In the genomic region with DNA sequence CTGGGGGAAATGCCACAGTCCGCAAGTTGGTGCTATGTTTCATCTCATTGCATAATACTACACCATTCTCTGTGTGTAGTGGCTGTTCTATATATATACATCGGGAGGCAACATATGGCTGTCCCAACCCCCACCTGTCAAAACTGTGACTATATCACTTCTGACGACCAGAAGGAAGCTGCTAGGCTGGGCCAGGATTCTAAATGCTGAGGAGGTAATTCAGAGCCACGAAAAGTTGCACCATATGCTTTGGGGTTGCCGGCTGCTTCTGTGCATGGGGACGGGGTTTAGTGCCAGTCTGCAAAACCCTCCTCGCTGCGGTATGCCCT, we compare ENCODE assay signal across 9 cellular contexts. TPM values are rescaled to one million over a fixed set of nuclear protein-coding genes. Genes with fewer than 3 reads are reported as not detected.
DNase-seq lines count a peak whose midpoint lies in the region; ATAC-seq, FAIRE-seq and TF ChIP-seq lines count a peak whose summit lies in the region.
"Had no signal": no experiment of that assay in that cellular context is flagged by ENCODE, and none has a peak within 500 bp of the region (broad histone marks: within the 10 kb centered on the region; RNA-seq: fewer than 3 reads in every experiment).

No MANE protein-coding gene starts in this region.

- TF ChIP-seq CTCF in RWPE2 (IDR thresholded peaks at IDR 0.05; ENCODE audit: poor library complexity, severe bottlenecking) (no peak), fibroblast of lung (conservative IDR thresholded peaks at IDR 0.05 in 1 of 2, IDR thresholded peaks at IDR 0.05 in 1 of 2; ENCODE audit: low read depth in 1 of 2, low read length in 2 of 2) (no peak), Peyer's patch (IDR thresholded peaks at IDR 0.05) (no peak)

- peak; percentile 51 for FAIRE-seq in GM12892 (lab: Jason Lieb, UNC)
- FAIRE-seq: kidney had no signal

- H3K4me1 ChIP-seq in ACC112 (ENCODE audit: control insufficient read depth, insufficient read depth, low read length, unreplicated experiment): no peaks in the 10 kb centered on the region
- H3K4me1 ChIP-seq in RWPE2 (ENCODE audit: insufficient read depth, poor library complexity, severe bottlenecking): peaks cover 3% of the 10 kb centered on the region
- H3K4me1 ChIP-seq in fibroblast of lung (ENCODE audit: control insufficient read depth, extremely low read depth, insufficient read depth, low read length): peaks cover 4% of the 10 kb centered on the region
- peaks cover 0 to 17% (median 3%) of the 10 kb centered on the region in 4 donors for H3K4me1 ChIP-seq in Peyer's patch

- TF ChIP-seq POLR2A in GM12892 (IDR thresholded peaks at IDR 0.05; ENCODE audit: low read depth, low read length) (no peak), Peyer's patch (IDR thresholded peaks at IDR 0.05) (no peak)

- ATAC-seq in RWPE2 (ENCODE audit: low read depth) (no peak), GM18519 (IDR thresholded peaks at IDR 0.05; ENCODE audit: low FRiP score, unreplicated experiment) (no peak), HG02610 (IDR thresholded peaks at IDR 0.05; ENCODE audit: unreplicated experiment) (no peak)

- H3K27me3 ChIP-seq in ACC112 (ENCODE audit: insufficient read depth, low read length) (no peaks in the 10 kb centered on the region), RWPE2 (ENCODE audit: insufficient read depth, poor library complexity, severe bottlenecking) (no peaks in the 10 kb centered on the region), fibroblast of lung (ENCODE audit: control insufficient read depth, insufficient read depth, low read length) (peaks cover 20% of the 10 kb centered on the region), Peyer's patch (no peaks in the 10 kb centered on the region)

- no peaks in the 10 kb centered on the region for H3K36me3 ChIP-seq in ACC112 (ENCODE audit: insufficient read depth, low read length)
- H3K36me3 ChIP-seq in RWPE2 (ENCODE audit: low read depth): no peaks in the 10 kb centered on the region
- H3K36me3 ChIP-seq in fibroblast of lung (ENCODE audit: control insufficient read depth, insufficient read depth, low read length): no peaks in the 10 kb centered on the region
- no peaks in the 10 kb centered on the region for H3K36me3 ChIP-seq in Peyer's patch

- DNase-seq in GM12892 (ENCODE audit: insufficient read length) (no peak), RWPE2 (ENCODE audit: low spot score) (no peak), fibroblast of lung (ENCODE audit: low read depth in 2 of 2) (no peak), AG08395 (ENCODE audit: low spot score) (no peak), Peyer's patch (no peak)

- H3K27ac ChIP-seq in ACC112 (ENCODE audit: low read depth, low read length) (no peak overlapping the region), RWPE2 (ENCODE audit: poor library complexity, severe bottlenecking) (no peak overlapping the region), fibroblast of lung (ENCODE audit: insufficient read depth, low read length) (no peak overlapping the region), Peyer's patch (no peak overlapping the region)

- H3K9me3 ChIP-seq in RWPE2 (ENCODE audit: severe bottlenecking) (no peaks in the 10 kb centered on the region), fibroblast of lung (ENCODE audit: control insufficient read depth, insufficient read depth, low read depth, low read length) (no peaks in the 10 kb centered on the region), Peyer's patch (no peaks in the 10 kb centered on the region)

- no peak overlapping the region for H2AFZ ChIP-seq in ACC112 (ENCODE audit: low read length, unreplicated experiment)
- no peak overlapping the region for H2AFZ ChIP-seq in fibroblast of lung (ENCODE audit: low read length)

- H3K9ac ChIP-seq in fibroblast of lung (ENCODE audit: insufficient read depth, low read length): no peak overlapping the region

- H3K4me2 ChIP-seq in fibroblast of lung (ENCODE audit: extremely low read depth, insufficient read depth, low read length): peak overlapping the region; percentile 89

- H3K4me3 ChIP-seq in ACC112 (ENCODE audit: low read depth, low read length) (peak overlapping the region; percentile 77), RWPE2 (ENCODE audit: severe bottlenecking) (peak overlapping the region; percentile 30), fibroblast of lung (replicated peaks in 1 of 4; ENCODE audit: control extremely low read depth in 1 of 4, insufficient read depth in 1 of 4, low read depth in 3 of 4, low read length in 4 of 4) (peak overlapping the region; percentile 4 to 48 (median 40)), Peyer's patch (peak overlapping the region in 2 of 4 donors; percentile 40 to 59)

- H3K79me2 ChIP-seq in ACC112 (ENCODE audit: control insufficient read depth, insufficient read depth, low read length, unreplicated experiment): no peaks in the 10 kb centered on the region
- no peaks in the 10 kb centered on the region for H3K79me2 ChIP-seq in fibroblast of lung (ENCODE audit: control insufficient read depth, insufficient read depth, low read length)

- no peaks in the 10 kb centered on the region for H4K20me1 ChIP-seq in fibroblast of lung (ENCODE audit: control insufficient read depth, extremely low read depth, insufficient read depth, low read length)

RNA-seq across cellular contexts. Expression of a gene that starts 50.5 kb away (rescaled TPM):
- polyA plus RNA-seq in GM12892 (2012; ENCODE audit: missing spikeins): 0.13 TPM
- total RNA-seq in fibroblast of lung: under 0.01 and 0.26 TPM in 2 replicates
- polyA plus RNA-seq in fibroblast of lung: 0.01 TPM in 1 of 2 replicates, not detected in the other
- not detected in 2 replicates for polyA plus RNA-seq in fibroblast of lung (2012)
- not detected in 2 replicates for polyA minus RNA-seq in fibroblast of lung (ENCODE audit: low replicate concordance)
- total RNA-seq in Peyer's patch: not detected
